ENCODE assay signal across 16 cellular contexts in the genomic region with DNA sequence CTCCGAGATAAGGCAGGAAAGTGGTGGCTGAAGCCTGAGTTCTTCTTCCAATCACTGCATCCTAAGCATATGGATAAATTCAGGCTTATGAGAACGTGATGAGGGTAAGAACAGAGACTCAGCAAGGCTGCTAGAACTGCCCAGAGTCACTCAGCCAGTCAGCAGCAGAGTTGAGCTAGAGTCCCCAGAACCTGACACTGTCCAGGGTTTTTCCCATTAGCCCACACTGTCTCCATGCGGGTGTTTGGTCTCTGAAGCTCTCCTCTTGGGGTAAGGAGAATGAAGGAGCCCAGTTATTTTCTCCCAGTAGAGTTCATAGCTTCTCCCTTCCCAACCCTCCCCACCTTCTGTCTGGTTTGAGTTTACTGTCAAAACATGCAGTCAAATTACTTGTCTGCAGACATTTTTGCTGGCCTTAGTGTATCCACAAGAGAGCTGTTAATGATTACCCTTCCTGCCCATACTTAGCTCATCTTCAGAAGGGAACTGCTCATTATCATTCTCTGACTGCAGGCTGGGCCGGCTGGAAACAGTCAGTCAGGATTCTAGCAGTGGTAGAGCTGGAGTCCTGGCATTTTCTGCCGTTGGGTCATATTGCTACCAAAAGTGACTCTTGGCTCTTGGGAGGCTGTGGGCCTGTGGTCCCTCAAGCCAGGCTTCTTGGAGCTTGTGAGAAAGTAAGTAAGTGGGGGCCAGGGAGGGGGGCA.
DNase-seq lines count a peak whose midpoint lies in the region; ATAC-seq and TF ChIP-seq lines count a peak whose summit lies in the region.
"Had no signal": no experiment of that assay in that cellular context is flagged by ENCODE, and none has a peak within 500 bp of the region (broad histone marks: within the 10 kb centered on the region; RNA-seq: fewer than 3 reads in every experiment).

No MANE protein-coding gene starts in this region.

- no peaks in the 10 kb centered on the region for H3K9me2 ChIP-seq in MM.1S (replicated peaks; ENCODE audit: insufficient read depth, low read length)

- H3K4me3 ChIP-seq in AG10803 (ENCODE audit: low read length) (no peak overlapping the region), kidney epithelial cell (ENCODE audit: low read depth, low read length) (no peak overlapping the region), MM.1S (ENCODE audit: low read length) (no peak overlapping the region)
- H3K4me3 ChIP-seq: transverse colon had no signal

- no peaks in the 10 kb centered on the region for H3K27me3 ChIP-seq in kidney epithelial cell (ENCODE audit: control insufficient read depth, insufficient read depth, low read length)
- H3K27me3 ChIP-seq in MM.1S (replicated peaks; ENCODE audit: insufficient read depth, low read length): no peaks in the 10 kb centered on the region
- H3K27me3 ChIP-seq: brain microvascular endothelial cell, neutrophil, transverse colon had no signal

- DNase-seq in AG10803 (ENCODE audit: low read depth): peak; percentile 60
- DNase-seq in kidney epithelial cell (ENCODE audit: low read depth): peak; percentile 42
- DNase-seq in MM.1S: no peak
- DNase-seq in activated CD4-positive, alpha-beta T cell treated with anti-CD3 and anti-CD28 coated beads for 48 hours: no peak
- no peak for DNase-seq in stimulated activated naive CD4-positive, alpha-beta T cell treated with Interleukin-2 at 50 U/mL for 16 hours (lab: John Stamatoyannopoulos, UW)
- DNase-seq in amniotic stem cell (lab: John Stamatoyannopoulos, UW): no peak
- DNase-seq: activated effector memory CD4-positive, alpha-beta T cell treated with anti-CD3 and anti-CD28 coated beads, Interleukin-2, amount 50 U/mL, for 16 hours; brain microvascular endothelial cell; left colon; NCI-H1105; NCI-H524; T-helper 2 cell; transverse colon had no signal

- no peak overlapping the region for H3K27ac ChIP-seq in MM.1S (ENCODE audit: low read length)
- H3K27ac ChIP-seq: brain microvascular endothelial cell, neutrophil, transverse colon had no signal

- H3K36me3 ChIP-seq in kidney epithelial cell (ENCODE audit: control insufficient read depth, insufficient read depth, low read length): no peaks in the 10 kb centered on the region
- no peaks in the 10 kb centered on the region for H3K36me3 ChIP-seq in MM.1S (replicated peaks; ENCODE audit: insufficient read depth, low read length)
- H3K36me3 ChIP-seq: brain microvascular endothelial cell, neutrophil, transverse colon had no signal

- no peaks in the 10 kb centered on the region for H3K4me1 ChIP-seq in MM.1S (ENCODE audit: low read length)
- H3K4me1 ChIP-seq: transverse colon had no signal

- ATAC-seq in GM19452 (IDR thresholded peaks at IDR 0.05; ENCODE audit: unreplicated experiment) (peak; percentile 53), HG03039 (IDR thresholded peaks at IDR 0.05; ENCODE audit: unreplicated experiment) (peak; percentile 38)
- ATAC-seq: left colon had no signal

- H2AFZ ChIP-seq in MM.1S (ENCODE audit: low read length): no peak overlapping the region

- no peaks in the 10 kb centered on the region for H3K9me3 ChIP-seq in MM.1S (replicated peaks; ENCODE audit: insufficient read depth, low read length)
- H3K9me3 ChIP-seq: neutrophil, transverse colon had no signal

- TF ChIP-seq CTCF in AG10803 (conservative IDR thresholded peaks at IDR 0.05; ENCODE audit: low read length) (no peak), kidney epithelial cell (IDR thresholded peaks at IDR 0.05; ENCODE audit: insufficient read depth, low read length, poor library complexity, severe bottlenecking) (no peak), MM.1S (IDR thresholded peaks at IDR 0.05; ENCODE audit: low read length) (no peak)

- H3F3A ChIP-seq in MM.1S (ENCODE audit: insufficient read depth, low read length): no peaks in the 10 kb centered on the region

- no peaks in the 10 kb centered on the region for H3K79me2 ChIP-seq in MM.1S (ENCODE audit: low read length)

- H3K9ac ChIP-seq in MM.1S (ENCODE audit: low read length): no peak overlapping the region

- no peaks in the 10 kb centered on the region for H4K20me1 ChIP-seq in MM.1S (ENCODE audit: insufficient read depth, low read length)

- no peak overlapping the region for H3K4me2 ChIP-seq in MM.1S (ENCODE audit: low read depth, low read length)

Comparison
In these comparisons a context has a peak if more than half of its experiments do, and no peak if none do; other contexts are left out.
1. DNase-seq: peak in AG10803 (single experiment) and kidney epithelial cell (single experiment); none in MM.1S (single experiment), activated CD4-positive, alpha-beta T cell treated with anti-CD3 and anti-CD28 coated beads for 48 hours (single experiment), stimulated activated naive CD4-positive, alpha-beta T cell treated with Interleukin-2 at 50 U/mL for 16 hours (single experiment) and amniotic stem cell (single experiment).